In the genomic region with DNA sequence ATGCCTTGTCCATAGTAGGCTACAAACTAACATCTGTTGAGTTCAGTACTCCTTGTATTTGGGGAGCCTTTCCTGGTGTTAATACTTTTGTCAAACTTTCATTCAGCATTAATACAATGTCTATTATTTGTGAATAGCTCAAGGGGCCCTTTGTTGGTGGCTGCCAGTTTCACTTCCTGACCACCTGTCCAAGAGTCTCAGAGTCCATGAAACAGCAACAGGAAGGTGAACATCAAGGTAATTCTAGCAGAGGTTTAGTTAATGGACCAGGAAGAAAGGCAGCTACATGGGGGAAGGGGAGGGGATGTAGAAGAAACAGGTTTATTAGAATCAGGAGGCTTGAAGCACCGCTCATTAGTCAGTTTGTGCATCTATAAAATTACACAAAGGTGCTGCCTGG, we compare ENCODE assay signal across 24 cellular contexts.
DNase-seq lines count a peak whose midpoint lies in the region; ATAC-seq, FAIRE-seq and TF ChIP-seq lines count a peak whose summit lies in the region.
"Had no signal": no experiment of that assay in that cellular context is flagged by ENCODE, and none has a peak within 500 bp of the region (broad histone marks: within the 10 kb centered on the region; RNA-seq: fewer than 3 reads in every experiment).

No MANE protein-coding gene starts in this region.

- H3K4me3 ChIP-seq in DOHH2 (ENCODE audit: low read length) (peak overlapping the region; percentile 31), OCI-LY7 (ENCODE audit: low read depth, low read length, poor library complexity, severe bottlenecking) (peak overlapping the region; percentile 21), heart right ventricle (no peak overlapping the region)
- H3K4me3 ChIP-seq: esophagus muscularis mucosa, gastroesophageal sphincter had no signal

- ATAC-seq in GM19467 (IDR thresholded peaks at IDR 0.05; ENCODE audit: unreplicated experiment) (peak; percentile 47), HG03025 (IDR thresholded peaks at IDR 0.05; ENCODE audit: low FRiP score, unreplicated experiment) (no peak), heart right ventricle (no peak)
- ATAC-seq: gastroesophageal sphincter, natural killer cell, right cardiac atrium, T-helper 17 cell had no signal

- no peaks in the 10 kb centered on the region for H3F3A ChIP-seq in DOHH2 (ENCODE audit: control insufficient read depth, insufficient read depth)

- peak; percentile 69 for DNase-seq in NCI-H146 treated with DMSO at 0.1 percent for 48 hours (lab: John Stamatoyannopoulos, UW; ENCODE audit: unreplicated experiment)
- DNase-seq in OCI-LY7 (ENCODE audit: low spot score): peak; percentile 69
- DNase-seq in SKM-1 treated with dmso at 0.1 percent for 144 hours (lab: John Stamatoyannopoulos, UW; ENCODE audit: unreplicated experiment): no peak
- DNase-seq in heart right ventricle: no peak
- no peak for DNase-seq in GM12892 (ENCODE audit: insufficient read length)
- DNase-seq: activated CD4-positive, alpha-beta T cell treated with anti-CD3 and anti-CD28 coated beads, Interleukin-2, amount 10 ng/mL, durations not matched to agents 7 days and 5 days; activated effector memory CD4-positive, alpha-beta T cell treated with Interleukin-2 at 50 U/mL for 16 hours; CD4-positive, alpha-beta T cell; effector memory CD4-positive, alpha-beta T cell; EL; H7; IMR-90; mesenchymal stem cell; natural killer cell; NCI-H187 treated with DMSO at 0.1 percent for 48 hours; NCI-H82; right cardiac atrium; T-helper 17 cell had no signal

- no TSS peak for BruUV-seq in OCI-LY7 (replicated peaks; lab: Mats Ljungman, UMichigan)

- H3K27me3 ChIP-seq in DOHH2 (ENCODE audit: control insufficient read depth, low read length): no peaks in the 10 kb centered on the region
- H3K27me3 ChIP-seq in heart right ventricle: peaks cover 0 to 4% (median 0%) of the 10 kb centered on the region in 7 donors
- H3K27me3 ChIP-seq: esophagus muscularis mucosa, gastroesophageal sphincter had no signal

- CTCF ChIA-PET in OCI-LY7 (lab: Charles Lee; ENCODE audit: unreplicated experiment): no interaction called here

- POLR2A ChIA-PET in OCI-LY7 (lab: Charles Lee): interaction anchor here (0.6 to 0.9 kb wide), 3 partner anchors 168 to 1480 kb away, joined by 3 to 4 read pairs (median 4); no protein-coding TSS in a partner anchor

- no peaks in the 10 kb centered on the region for H3K79me2 ChIP-seq in DOHH2 (ENCODE audit: control insufficient read depth, low read length)
- no peaks in the 10 kb centered on the region for H3K79me2 ChIP-seq in OCI-LY7 (ENCODE audit: insufficient read depth, low read depth, low read length)

- WGBS in heart right ventricle, 2 donors: 92 to 95% methylated on average over 1 of the region's 1 CpG

- no peaks in the 10 kb centered on the region for H3K9me2 ChIP-seq in DOHH2 (replicated peaks; ENCODE audit: control insufficient read depth, low read length)
- no peaks in the 10 kb centered on the region for H3K9me2 ChIP-seq in OCI-LY7 (ENCODE audit: insufficient read depth, low read length)

- H3K36me3 ChIP-seq in DOHH2 (ENCODE audit: control insufficient read depth, low read length) (no peaks in the 10 kb centered on the region), OCI-LY7 (ENCODE audit: insufficient read depth, low read length) (no peaks in the 10 kb centered on the region), heart right ventricle (no peaks in the 10 kb centered on the region)
- H3K36me3 ChIP-seq: esophagus muscularis mucosa, gastroesophageal sphincter had no signal

- no peak for FAIRE-seq in GM12892 (lab: Jason Lieb, UNC)

- H4K20me1 ChIP-seq in DOHH2 (ENCODE audit: control insufficient read depth, insufficient read depth, low read depth, low read length) (no peaks in the 10 kb centered on the region), OCI-LY7 (ENCODE audit: insufficient read depth, low read length) (no peaks in the 10 kb centered on the region)

- H3K27ac ChIP-seq in DOHH2 (ENCODE audit: low read depth, low read length) (peak overlapping the region; percentile 17), OCI-LY7 (ENCODE audit: low read depth, low read length, poor library complexity, severe bottlenecking) (peak overlapping the region; percentile 30), heart right ventricle (no peak overlapping the region)
- H3K27ac ChIP-seq: esophagus muscularis mucosa, gastroesophageal sphincter, HL-60 had no signal

- H3K4me2 ChIP-seq in DOHH2 (ENCODE audit: low read length) (peak overlapping the region; percentile 51), OCI-LY7 (ENCODE audit: low read length) (peak overlapping the region; percentile 53)

- no peak for TF ChIP-seq CTCF in DOHH2 (IDR thresholded peaks at IDR 0.05; ENCODE audit: low read depth, low read length, poor library complexity, severe bottlenecking)
- no peak for TF ChIP-seq CTCF in OCI-LY7 (conservative IDR thresholded peaks at IDR 0.05; ENCODE audit: low read length)
- TF ChIP-seq CTCF in heart right ventricle (IDR thresholded peaks at IDR 0.05): no peak

- intact Hi-C loops in OCI-LY7 (cut with micrococcal nuclease; ENCODE audit: unreplicated experiment) (no loop called here), heart right ventricle (cut with DNase I) (no loop called here)

- H3K4me1 ChIP-seq in DOHH2 (ENCODE audit: control insufficient read depth, low read length) (peaks cover 23% of the 10 kb centered on the region), OCI-LY7 (ENCODE audit: insufficient read depth, low read length, poor library complexity, severe bottlenecking) (peaks cover 21% of the 10 kb centered on the region), heart right ventricle (no peaks in the 10 kb centered on the region)
- H3K4me1 ChIP-seq: esophagus muscularis mucosa, gastroesophageal sphincter had no signal

- H3K9me3 ChIP-seq in DOHH2 (ENCODE audit: control insufficient read depth, insufficient read depth, low read length) (no peaks in the 10 kb centered on the region), OCI-LY7 (ENCODE audit: low read length) (no peaks in the 10 kb centered on the region), heart right ventricle (no peaks in the 10 kb centered on the region)
- H3K9me3 ChIP-seq: esophagus muscularis mucosa, gastroesophageal sphincter had no signal

- H2AFZ ChIP-seq in OCI-LY7 (ENCODE audit: low read length): peak overlapping the region; percentile 40; the same call in 1 of the 2 replicates

- no peak for TF ChIP-seq POLR2A in GM12892 (IDR thresholded peaks at IDR 0.05; ENCODE audit: low read depth, low read length)

Comparison
In these comparisons a context has a peak if more than half of its experiments do, and no peak if none do; other contexts are left out.
1. H3K27ac ChIP-seq: peak in DOHH2 (single experiment) and OCI-LY7 (single experiment); none in heart right ventricle (0 of 10).
2. H3K4me3 ChIP-seq: peak in DOHH2 (single experiment) and OCI-LY7 (single experiment); none in heart right ventricle (0 of 10).
3. DNase-seq: peak in NCI-H146 treated with DMSO at 0.1 percent for 48 hours (single experiment) and OCI-LY7 (single experiment); none in SKM-1 treated with dmso at 0.1 percent for 144 hours (single experiment), heart right ventricle (0 of 2) and GM12892 (single experiment).